Comparison of ENCODE assay signal across 23 cellular contexts in genomic region chr14:59015482-59015881, GRCh38.
"Had no signal": no experiment of that assay in that cellular context is flagged by ENCODE, and none has a peak within 500 bp of the region (broad histone marks: within the 10 kb centered on the region; RNA-seq: fewer than 3 reads in every experiment).

No MANE protein-coding gene starts in this region.

- H3K36me3 ChIP-seq: colonic mucosa, esophagus squamous epithelium, neural progenitor cell, spleen, thoracic aorta, tibial nerve, upper lobe of left lung, uterus had no signal

- H3K27ac ChIP-seq: colonic mucosa, esophagus squamous epithelium, neural progenitor cell, psoas muscle, skin epidermis, spleen, thoracic aorta, tibial nerve, upper lobe of left lung, uterus had no signal

- H3K9ac ChIP-seq: neural progenitor cell had no signal

- H3K4me3 ChIP-seq: colonic mucosa, esophagus squamous epithelium, lung, neural progenitor cell, psoas muscle, skin epidermis, spleen, thoracic aorta, tibial nerve, upper lobe of left lung, uterus had no signal

- H3K27me3 ChIP-seq: colonic mucosa, esophagus squamous epithelium, neural progenitor cell, spleen, tibial nerve, upper lobe of left lung, uterus had no signal

- H3K4me1 ChIP-seq: colonic mucosa, esophagus squamous epithelium, neural progenitor cell, psoas muscle, spleen, tibial nerve, upper lobe of left lung, uterus had no signal

- ATAC-seq: left lobe of liver; naive thymus-derived CD4-positive, alpha-beta T cell; psoas muscle; stimulated activated memory B cell treated with anti-CD40 and anti-IgM and Interleukin-4, amounts not matched to agents 10 μg/mL and 1 μg/mL and 100 μg/mL, for 72 hours had no signal

- H3K4me2 ChIP-seq: neural progenitor cell had no signal

- DNase-seq: colonic mucosa; effector memory CD4-positive, alpha-beta T cell; erythroblast; esophagus squamous epithelium; foreskin melanocyte; hypothalamus; kidney; midbrain; naive thymus-derived CD4-positive, alpha-beta T cell; nucleus accumbens; psoas muscle; spleen; stimulated activated CD4-positive, alpha-beta T cell treated with anti-CD3 and anti-CD28 coated beads, Interleukin-4, amount 100 ng/mL, for 4 hours; uterus had no signal

- FAIRE-seq: endometrium, kidney had no signal

- H3K9me3 ChIP-seq: colonic mucosa had no signal

- H2AFZ ChIP-seq: neural progenitor cell had no signal
